ENCODE assay signal across 2 cellular contexts in the genomic region with DNA sequence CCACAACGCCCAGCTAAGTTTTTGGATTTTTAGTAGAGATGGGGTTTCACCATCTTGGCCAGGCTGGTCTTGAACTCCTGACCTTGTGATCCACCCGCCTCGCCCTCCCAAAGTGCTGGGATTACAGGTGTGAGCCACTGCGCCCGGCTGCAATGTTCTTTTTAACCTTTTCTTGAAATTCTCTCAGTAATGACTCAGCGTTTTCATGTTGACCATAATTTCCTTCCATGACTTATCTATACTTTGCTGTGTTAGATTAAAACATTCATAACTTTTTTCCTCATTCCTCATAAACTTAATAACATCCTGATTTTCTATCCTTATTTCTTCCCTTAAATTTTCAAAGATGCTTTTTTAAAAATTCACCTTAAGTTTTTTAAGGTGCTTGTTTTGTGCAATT.
TF ChIP-seq lines count a peak whose summit lies in the region.

No MANE protein-coding gene starts in this region.

TF ChIP-seq in A549, 52 proteins besides CTCF, POLR2A, EP300 and RAD21:
- TF ChIP-seq NFE2L2 (conservative IDR thresholded peaks at IDR 0.05; ENCODE audit: low read length), result peak; percentile 77
- TF ChIP-seq MAFK (IDR thresholded peaks at IDR 0.05; ENCODE audit: partially characterized antibody), result peak; percentile 84

TF ChIP-seq in H1, 55 proteins besides CTCF, POLR2A, EP300 and RAD21 (continued from another document):
- peak; percentile 25; the same call in 1 of the 2 replicates for TF ChIP-seq BACH1 (IDR thresholded peaks at IDR 0.05; ENCODE audit: low read length)
